Comparison of ENCODE assay signal across 1 cellular context in genomic region chr9:108093773-108094675, GRCh38.
TF ChIP-seq lines count a peak whose summit lies in the region.

No MANE protein-coding gene starts in this region.

TF ChIP-seq in K562, 482 proteins besides CTCF, POLR2A, EP300 and RAD21 (continued from another document and continues in another):
- no peak for TF ChIP-seq ZNF280A (IDR thresholded peaks at IDR 0.05; ENCODE audit: low read depth, partially characterized antibody)
- peak; percentile 97 for TF ChIP-seq ATF3 (IDR thresholded peaks at IDR 0.05)
- peak; percentile 98 for TF ChIP-seq ATF3 (CRISPR knock-in tag; conservative IDR thresholded peaks at IDR 0.05)
- TF ChIP-seq NEUROD1 (IDR thresholded peaks at IDR 0.05; ENCODE audit: borderline replicate concordance, low read depth, low read length, partially characterized antibody): peak; percentile 95
- TF ChIP-seq RBM34 (IDR thresholded peaks at IDR 0.05; ENCODE audit: borderline replicate concordance, insufficient read depth, low read length): no peak
- TF ChIP-seq ZNF699 (CRISPR knock-in tag; IDR thresholded peaks at IDR 0.05; ENCODE audit: insufficient replicate concordance): no peak
- TF ChIP-seq TCFL5 (CRISPR knock-in tag; conservative IDR thresholded peaks at IDR 0.05): peak; percentile 34; the same call in 1 of the 2 replicates
- no peak for TF ChIP-seq KDM4B (IDR thresholded peaks at IDR 0.05; ENCODE audit: borderline replicate concordance in 2 of 2, low read depth in 1 of 2)
- TF ChIP-seq DDX20 (tag; IDR thresholded peaks at IDR 0.05; ENCODE audit: low read depth): no peak
- peak; percentile 95 for TF ChIP-seq PHB2 (IDR thresholded peaks at IDR 0.05; ENCODE audit: low read depth)
- TF ChIP-seq ZFPM2 (CRISPR knock-in tag; IDR thresholded peaks at IDR 0.05): no peak
- no peak for TF ChIP-seq ZNF655 (CRISPR knock-in tag; IDR thresholded peaks at IDR 0.05)
- TF ChIP-seq ZNF24 (IDR thresholded peaks at IDR 0.05): peak; percentile 84
- TF ChIP-seq ZNF668 (CRISPR knock-in tag; IDR thresholded peaks at IDR 0.05): no peak
- no peak for TF ChIP-seq YBX1 (IDR thresholded peaks at IDR 0.05)
- TF ChIP-seq SMARCA5 (IDR thresholded peaks at IDR 0.05): peak; percentile 26; the same call in 1 of the 2 replicates
- peak in 1 of 3 experiments; percentile 76; a peak in 2 of 6 replicates for TF ChIP-seq ZBTB11 (CRISPR knock-in tag; IDR thresholded peaks at IDR 0.05)
- no peak for TF ChIP-seq SMAD2 (IDR thresholded peaks at IDR 0.05; ENCODE audit: low read depth, low read length)
- no peak for TF ChIP-seq TCF15 (CRISPR knock-in tag; IDR thresholded peaks at IDR 0.05)
- TF ChIP-seq ZMIZ1 (IDR thresholded peaks at IDR 0.05; ENCODE audit: low read depth in 2 of 2, low read length in 2 of 2): peak in 1 of 2 experiments; percentile 100; a peak in 2 of 4 replicates
- TF ChIP-seq PBX2 (CRISPR knock-in tag; IDR thresholded peaks at IDR 0.05; ENCODE audit: low read depth): no peak
- peak; percentile 83 for TF ChIP-seq PBX2 (tag; conservative IDR thresholded peaks at IDR 0.05; ENCODE audit: low read depth)
- peak; percentile 59; the same call in 1 of the 2 replicates for TF ChIP-seq ETS1 (conservative IDR thresholded peaks at IDR 0.05; ENCODE audit: control insufficient read depth, low read depth, low read length)
- TF ChIP-seq RBM15 (IDR thresholded peaks at IDR 0.05; ENCODE audit: insufficient read depth, low read length): no peak
- TF ChIP-seq SREBF1 (IDR thresholded peaks at IDR 0.05; ENCODE audit: borderline replicate concordance, low read depth, low read length): no peak
- peak; percentile 90 for TF ChIP-seq PYGO2 (tag; IDR thresholded peaks at IDR 0.05)
- no peak for TF ChIP-seq NR4A1 (CRISPR knock-in tag; IDR thresholded peaks at IDR 0.05)
- peak; percentile 87 for TF ChIP-seq NR4A1 (tag; IDR thresholded peaks at IDR 0.05)
- peak; percentile 91 for TF ChIP-seq DMBX1 (CRISPR knock-in tag; IDR thresholded peaks at IDR 0.05; ENCODE audit: borderline replicate concordance)
- TF ChIP-seq TAF1 (IDR thresholded peaks at IDR 0.05; ENCODE audit: control insufficient read depth, extremely low read depth, insufficient read depth, low read length, severe bottlenecking): peak; percentile 66
- no peak for TF ChIP-seq MXD1 (CRISPR knock-in tag; IDR thresholded peaks at IDR 0.05; ENCODE audit: borderline replicate concordance, poor library complexity, severe bottlenecking)
- TF ChIP-seq SMAD1 (IDR thresholded peaks at IDR 0.05; ENCODE audit: low read depth, low read length, partially characterized antibody): peak; percentile 98
- TF ChIP-seq HMBOX1 (IDR thresholded peaks at IDR 0.05): peak; percentile 100
- TF ChIP-seq FOXM1 (IDR thresholded peaks at IDR 0.05; ENCODE audit: low read depth): peak; percentile 97
- peak; percentile 56; the same call in 1 of the 2 replicates for TF ChIP-seq FOXM1 (CRISPR knock-in tag; IDR thresholded peaks at IDR 0.05; ENCODE audit: low read depth)
- peak; percentile 41 to 96; a peak in 3 of 4 replicates for TF ChIP-seq ARNT (IDR thresholded peaks at IDR 0.05)
- TF ChIP-seq ZNF77 (CRISPR knock-in tag; IDR thresholded peaks at IDR 0.05): no peak
- TF ChIP-seq HMGXB4 (CRISPR knock-in tag; IDR thresholded peaks at IDR 0.05): no peak
- TF ChIP-seq ZNF133 (CRISPR knock-in tag; IDR thresholded peaks at IDR 0.05): no peak
- TF ChIP-seq IRF9 (tag; IDR thresholded peaks at IDR 0.05): no peak
- no peak for TF ChIP-seq ZNF778 (CRISPR knock-in tag; IDR thresholded peaks at IDR 0.05)
- no peak for TF ChIP-seq ZNF586 (CRISPR knock-in tag; conservative IDR thresholded peaks at IDR 0.05)
